ENCODE assay signal across 15 cellular contexts in genomic region chr21:36707763-36708511, GRCh38. TPM values are rescaled to one million over a fixed set of nuclear protein-coding genes. Genes with fewer than 3 reads are reported as not detected.
DNase-seq lines count a peak whose midpoint lies in the region; ATAC-seq and TF ChIP-seq lines count a peak whose summit lies in the region.
"Had no signal": no experiment of that assay in that cellular context is flagged by ENCODE, and none has a peak within 500 bp of the region (broad histone marks: within the 10 kb centered on the region; RNA-seq: fewer than 3 reads in every experiment).

No MANE protein-coding gene starts in this region.

- H3K36me3 ChIP-seq in SK-N-SH (replicated peaks in 1 of 2; ENCODE audit: control insufficient read depth in 1 of 2, insufficient read depth in 2 of 2, low read length in 1 of 2) = no peaks in the 10 kb centered on the region
- H3K36me3 ChIP-seq: spleen had no signal

- DNase-seq in SK-N-SH = no peak
- no peak for DNase-seq in WTC11 (ENCODE audit: low spot score)
- peak; percentile 37 for DNase-seq in left kidney (ENCODE audit: low read depth, low spot score)
- DNase-seq in stimulated activated CD8-positive, alpha-beta memory T cell treated with anti-CD3 and anti-CD28 coated beads, Interleukin-4, amount 100 ng/mL, for 48 hours = peak; percentile 21
- no peak for DNase-seq in Kasumi-1 (lab: John Stamatoyannopoulos, UW)
- DNase-seq in SW 1271 (lab: John Stamatoyannopoulos, UW) = no peak
- DNase-seq in SKM-1 (lab: John Stamatoyannopoulos, UW; ENCODE audit: unreplicated experiment) = no peak
- DNase-seq: 8988T; activated B cell treated with CpG ODN at 0.5 μM for 24 hours; activated effector memory CD4-positive, alpha-beta T cell treated with anti-CD3 and anti-CD28 coated beads, Interleukin-2, amount 50 U/mL, for 16 hours; NCI-H510A; RPMI8226 had no signal

- CTCF ChIA-PET in SK-N-SH (lab: Yijun Ruan, JAX) (interaction anchor here (0.8 kb wide), 1 partner anchor 39 kb away, joined by 3 read pairs; no protein-coding TSS in a partner anchor), WTC11 (lab: Charles Lee) (interaction anchor here (1.5 kb wide), 1 partner anchor 210 kb away, joined by 3 read pairs; no protein-coding TSS in a partner anchor)

- 6% methylated on average over 21 of the region's 65 CpGs for WGBS in SK-N-SH (ENCODE audit: low lambda C conversion rate)

- no peak overlapping the region for H3K27ac Mint-ChIP-seq in WTC11
- H3K27ac Mint-ChIP-seq: activated B cell treated with CpG ODN at 0.5 μM for 24 hours; dendritic cell treated with granulocyte-macrophage colony-stimulating factor and Interleukin-4, amounts not matched to agents 40 ng/mL and 50 ng/mL, for 4 days had no signal

- no peak overlapping the region for H3K4me2 ChIP-seq in SK-N-SH

- no peaks in the 10 kb centered on the region for H3K79me2 ChIP-seq in SK-N-SH (ENCODE audit: insufficient read depth)

- H3K9me3 ChIP-seq in SK-N-SH = no peaks in the 10 kb centered on the region
- H3K9me3 ChIP-seq: spleen had no signal

- ATAC-seq in SK-N-SH treated with all-trans-retinoic acid at 6 μM for 48 hours = no peak
- ATAC-seq in WTC11 = no peak

- peaks cover 12% of the 10 kb centered on the region; the same call in 1 of the 2 replicates for H4K20me1 ChIP-seq in SK-N-SH (ENCODE audit: insufficient read depth)

- H3K27me3 Mint-ChIP-seq in WTC11 (ENCODE audit: low read depth) = peaks cover 100% of the 10 kb centered on the region

- H3F3A ChIP-seq in SK-N-SH (replicated peaks; ENCODE audit: insufficient read depth) = no peaks in the 10 kb centered on the region

- H3K4me3 ChIP-seq in SK-N-SH (ENCODE audit: low read depth in 2 of 2, low read length in 1 of 2) = no peak overlapping the region

- no peak overlapping the region for H3K27ac ChIP-seq in SK-N-SH (ENCODE audit: low read depth in 2 of 2, low read length in 1 of 2)
- H3K27ac ChIP-seq: spleen had no signal

- no peak for TF ChIP-seq EP300 in SK-N-SH (IDR thresholded peaks at IDR 0.05; ENCODE audit: borderline replicate concordance in 1 of 2, low read depth in 1 of 2, low read length in 1 of 2)

- peaks cover 0 to 6% of the 10 kb centered on the region in 2 experiments; a peak in 2 of 4 replicates for H3K4me1 ChIP-seq in SK-N-SH (ENCODE audit: control insufficient read depth in 1 of 2, insufficient read depth in 2 of 2, low read depth in 1 of 2, low read length in 1 of 2)

- POLR2A ChIA-PET in SK-N-SH (lab: Yijun Ruan, JAX) (no interaction called here), WTC11 (lab: Charles Lee) (no interaction called here)

- H3K9me3 Mint-ChIP-seq in WTC11 = no peaks in the 10 kb centered on the region
- H3K9me3 Mint-ChIP-seq: activated B cell treated with CpG ODN at 0.5 μM for 24 hours; dendritic cell treated with granulocyte-macrophage colony-stimulating factor and Interleukin-4, amounts not matched to agents 40 ng/mL and 50 ng/mL, for 4 days had no signal

- H3K4me1 Mint-ChIP-seq in WTC11 = peaks cover 61% of the 10 kb centered on the region

- no peak overlapping the region for H2AFZ ChIP-seq in SK-N-SH (ENCODE audit: low read depth)

- no peaks in the 10 kb centered on the region for H3K36me3 Mint-ChIP-seq in WTC11

- peaks cover 97% of the 10 kb centered on the region for H3K27me3 ChIP-seq in SK-N-SH (ENCODE audit: insufficient read depth)

- TF ChIP-seq RAD21 in SK-N-SH (IDR thresholded peaks at IDR 0.05; ENCODE audit: low read length) = no peak

- H3K9me2 ChIP-seq in SK-N-SH = no peaks in the 10 kb centered on the region

- peak overlapping the region; percentile 69 for H3K4me3 Mint-ChIP-seq in WTC11
- H3K4me3 Mint-ChIP-seq: activated B cell treated with CpG ODN at 0.5 μM for 24 hours; dendritic cell treated with granulocyte-macrophage colony-stimulating factor and Interleukin-4, amounts not matched to agents 40 ng/mL and 50 ng/mL, for 4 days had no signal

- TF ChIP-seq CTCF in SK-N-SH (IDR thresholded peaks at IDR 0.05) (no peak), WTC11 (IDR thresholded peaks at IDR 0.05) (no peak)

- H3K9ac ChIP-seq in SK-N-SH = no peak overlapping the region

TF ChIP-seq in SK-N-SH, 30 proteins besides CTCF, POLR2A, EP300 and RAD21:
- TF ChIP-seq EZH2phosphoT487 (IDR thresholded peaks at IDR 0.05; ENCODE audit: borderline replicate concordance, low read depth) (peak; percentile 85; the same call in 1 of the 2 replicates), USF2 (IDR thresholded peaks at IDR 0.05; ENCODE audit: borderline replicate concordance, low read depth, low read length) (no peak)

TF ChIP-seq in SK-N-SH treated with all-trans-retinoic acid at 6 μM for 48 hours, 23 proteins besides CTCF, POLR2A, EP300 and RAD21 (continues in another document):
- TF ChIP-seq ARNTL (CRISPR knock-in tag; IDR thresholded peaks at IDR 0.05; ENCODE audit: borderline replicate concordance, low read depth) (no peak), TCF4 (CRISPR knock-in tag; IDR thresholded peaks at IDR 0.05; ENCODE audit: borderline replicate concordance) (no peak), BACH2 (CRISPR knock-in tag; IDR thresholded peaks at IDR 0.05; ENCODE audit: borderline replicate concordance) (no peak), CSRNP3 (CRISPR knock-in tag; IDR thresholded peaks at IDR 0.05) (no peak), POU6F1 (CRISPR knock-in tag; IDR thresholded peaks at IDR 0.05; ENCODE audit: borderline replicate concordance, low read depth) (no peak), ESRRG (CRISPR knock-in tag; IDR thresholded peaks at IDR 0.05) (no peak), CSDC2 (CRISPR knock-in tag; IDR thresholded peaks at IDR 0.05) (no peak), TOX (CRISPR knock-in tag; IDR thresholded peaks at IDR 0.05; ENCODE audit: borderline replicate concordance) (no peak)

TF ChIP-seq in WTC11, 78 proteins besides CTCF, POLR2A, EP300 and RAD21:
- TF ChIP-seq CREM (CRISPR knock-in tag; IDR thresholded peaks at IDR 0.05) (no peak), PRDM15 (CRISPR knock-in tag; IDR thresholded peaks at IDR 0.05) (no peak)

RNA-seq across cellular contexts. Expression of gene SIM2, which starts 9.0 kb away (rescaled TPM):
- not detected in 2 replicates for polyA plus RNA-seq in SK-N-SH (2012; rRNA removed)
- polyA plus RNA-seq in SK-N-SH (2012; cell fraction: cytosol; rRNA removed) = not detected in 2 replicates
- polyA plus RNA-seq in SK-N-SH (2012; cell fraction: nucleus; rRNA removed) = not detected in 2 replicates
- 0.09 to 0.17 TPM (median 0.11 TPM) in 3 replicates for total RNA-seq in WTC11 (2021)
- total RNA-seq: activated B cell treated with CpG ODN at 0.5 μM for 24 hours, spleen had no signal
- polyA plus RNA-seq: spleen had no signal

Comparison
In these comparisons a context has a peak if more than half of its experiments do, and no peak if none do; other contexts are left out.
1. DNase-seq: peak in left kidney (single experiment) and stimulated activated CD8-positive, alpha-beta memory T cell treated with anti-CD3 and anti-CD28 coated beads, Interleukin-4, amount 100 ng/mL, for 48 hours (single experiment); none in SK-N-SH (single experiment), WTC11 (single experiment), Kasumi-1 (0 of 2), SW 1271 (0 of 2) and SKM-1 (single experiment).